8 cellular contexts compared by ENCODE assay signal in genomic region chr12:130873106-130873795, GRCh38. TPM values are rescaled to one million over a fixed set of nuclear protein-coding genes. Genes with fewer than 3 reads are reported as not detected.
DNase-seq lines count a peak whose midpoint lies in the region; TF ChIP-seq lines count a peak whose summit lies in the region.

No MANE protein-coding gene starts in this region.

- H3K4me1 Mint-ChIP-seq in osteocyte (ENCODE audit: unreplicated experiment) = peaks cover 30% of the 10 kb centered on the region

- H3K79me2 ChIP-seq in OCI-LY7 (ENCODE audit: insufficient read depth, low read depth, low read length) = peaks cover 64% of the 10 kb centered on the region

- peak overlapping the region; percentile 95 for H3K4me2 ChIP-seq in OCI-LY7 (ENCODE audit: low read length)

- no peaks in the 10 kb centered on the region for H3K27me3 Mint-ChIP-seq in osteocyte (ENCODE audit: unreplicated experiment)

- in situ Hi-C loops in Caki2 (cut with HindIII; ENCODE audit: low pct_unique_long_range_greater_than_20kb, low sequenced_read_pairs) = no loop called here

- peaks cover 56% of the 10 kb centered on the region for H3K4me1 ChIP-seq in OCI-LY7 (ENCODE audit: insufficient read depth, low read length, poor library complexity, severe bottlenecking)

- H2AFZ ChIP-seq in OCI-LY7 (ENCODE audit: low read length) = no peak overlapping the region

- no peaks in the 10 kb centered on the region for H3K9me3 ChIP-seq in OCI-LY7 (ENCODE audit: low read length)

- H3K9me3 Mint-ChIP-seq in osteocyte (ENCODE audit: unreplicated experiment) = no peaks in the 10 kb centered on the region

- H3K9me2 ChIP-seq in OCI-LY7 (ENCODE audit: insufficient read depth, low read length) = no peaks in the 10 kb centered on the region

- peak overlapping the region; percentile 90 for H3K4me3 Mint-ChIP-seq in osteocyte (ENCODE audit: unreplicated experiment)

- TF ChIP-seq CTCF in OCI-LY7 (conservative IDR thresholded peaks at IDR 0.05; ENCODE audit: low read length) (no peak), epithelial cell of esophagus (IDR thresholded peaks at IDR 0.05; ENCODE audit: insufficient read depth, low read depth, low read length, missing control alignments) (no peak), osteocyte (IDR thresholded peaks at IDR 0.05) (no peak)

- DNase-seq in Caki2 (ENCODE audit: low read depth) (peak; percentile 18), OCI-LY7 (ENCODE audit: low spot score) (no peak), epithelial cell of esophagus (ENCODE audit: low read depth) (peak; percentile 39), osteocyte (ENCODE audit: extremely low spot score, unreplicated experiment) (no peak), NCI-H1048 (lab: John Stamatoyannopoulos, UW) (no peak), DMS153 treated with DMSO at 0.1 percent for 48 hours (lab: John Stamatoyannopoulos, UW; ENCODE audit: unreplicated experiment) (no peak), cerebellar cortex (ENCODE audit: low spot score) (no peak), NCI-H345 treated with DMSO at 0.1 percent for 48 hours (lab: John Stamatoyannopoulos, UW; ENCODE audit: unreplicated experiment) (no peak)

- peaks cover 60% of the 10 kb centered on the region for H3K36me3 ChIP-seq in OCI-LY7 (ENCODE audit: insufficient read depth, low read length)

- CTCF ChIA-PET in OCI-LY7 (lab: Charles Lee; ENCODE audit: unreplicated experiment) = no interaction called here

- POLR2A ChIA-PET in OCI-LY7 (lab: Charles Lee) = interaction anchor here (0.7 kb wide), 1 partner anchor 107 kb away, joined by 5 read pairs; no protein-coding TSS in a partner anchor

- peaks cover 49% of the 10 kb centered on the region for H3K36me3 Mint-ChIP-seq in osteocyte (ENCODE audit: unreplicated experiment)

- H3K27ac ChIP-seq in OCI-LY7 (ENCODE audit: low read depth, low read length, poor library complexity, severe bottlenecking) = peak overlapping the region; percentile 96

- peaks cover 35% of the 10 kb centered on the region for H4K20me1 ChIP-seq in OCI-LY7 (ENCODE audit: insufficient read depth, low read length)

- intact Hi-C loops in OCI-LY7 (cut with micrococcal nuclease; ENCODE audit: unreplicated experiment) = loop anchor here (10.0 kb wide), 2 partner anchors 902 to 1192 kb away; no protein-coding TSS in a partner anchor

- TSS peak; percentile 58 for BruUV-seq in OCI-LY7 (replicated peaks; lab: Mats Ljungman, UMichigan)

- peak overlapping the region; percentile 100 for H3K4me3 ChIP-seq in OCI-LY7 (ENCODE audit: low read depth, low read length, poor library complexity, severe bottlenecking)
- peak overlapping the region; percentile 93 for H3K4me3 ChIP-seq in epithelial cell of esophagus (ENCODE audit: low read length)

- peak overlapping the region; percentile 70 for H3K27ac Mint-ChIP-seq in osteocyte (ENCODE audit: unreplicated experiment)

RNA-seq across cellular contexts. Expression of gene RAN, which starts 1.4 kb away (rescaled TPM):
- total RNA-seq in Caki2 (2014; rRNA removed; shearing (Covaris generic); ENCODE audit: low replicate concordance) = 870 and 896 TPM in 2 replicates
- 1,462 and 1,858 TPM in 2 replicates for total RNA-seq in OCI-LY7 (2014; rRNA removed; shearing (Covaris generic))
- total RNA-seq in OCI-LY7 (2022) (1,734 and 1,957 TPM in 2 replicates), osteocyte (471 and 474 TPM in 2 replicates)

RNA-seq across cellular contexts. Expression of gene STX2, which starts 34.2 kb away (rescaled TPM):
- 26.6 and 30.8 TPM in 2 replicates for total RNA-seq in Caki2 (2014; rRNA removed; shearing (Covaris generic); ENCODE audit: low replicate concordance)
- total RNA-seq in OCI-LY7 (2014; rRNA removed; shearing (Covaris generic)) = 19.2 and 20.0 TPM in 2 replicates
- 18.3 and 18.9 TPM in 2 replicates for total RNA-seq in OCI-LY7 (2022)
- 32.0 and 36.5 TPM in 2 replicates for total RNA-seq in osteocyte

Comparison
In these comparisons a context has a peak if more than half of its experiments do, and no peak if none do; other contexts are left out.
1. DNase-seq: peak in Caki2 (single experiment) and epithelial cell of esophagus (single experiment); none in OCI-LY7 (single experiment), osteocyte (single experiment), NCI-H1048 (single experiment), DMS153 treated with DMSO at 0.1 percent for 48 hours (single experiment), cerebellar cortex (single experiment) and NCI-H345 treated with DMSO at 0.1 percent for 48 hours (single experiment).